In the genomic region with DNA sequence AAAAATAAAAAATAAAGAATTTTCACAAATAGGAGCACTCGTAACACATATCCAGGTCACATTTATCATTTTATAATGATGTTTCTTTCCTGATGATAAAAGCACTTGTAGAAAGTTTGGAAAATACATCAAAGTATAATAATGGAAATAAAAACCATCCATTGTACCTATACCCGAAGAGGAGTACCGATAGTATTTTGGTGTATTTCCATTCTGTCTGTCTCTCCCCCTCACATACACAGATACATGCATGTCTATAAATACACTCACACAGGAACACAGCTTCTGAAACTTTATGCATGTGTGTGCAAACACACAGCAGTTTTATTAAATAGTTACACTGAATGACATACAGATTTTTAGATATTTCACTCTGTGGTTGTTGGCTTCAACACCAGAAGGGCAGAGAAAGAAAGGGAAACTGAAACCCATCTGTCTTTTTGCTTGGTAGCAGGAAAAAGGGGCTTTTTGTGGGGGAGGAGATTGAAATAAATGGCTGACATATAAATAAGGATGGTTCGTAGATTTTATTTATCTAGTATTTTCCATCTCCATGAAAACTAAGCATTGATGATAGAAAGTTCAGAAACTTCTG, we compare ENCODE assay signal across 8 cellular contexts.
A peak's percentile ranks its signal among the peaks of the same experiment; 100 is the strongest.
DNase-seq lines count a peak whose midpoint lies in the region; ATAC-seq and TF ChIP-seq lines count a peak whose summit lies in the region.

No MANE protein-coding gene starts in this region.

- TF ChIP-seq CTCF in heart left ventricle (IDR thresholded peaks at IDR 0.05) = no peak
- TF ChIP-seq CTCF in colonic mucosa (IDR thresholded peaks at IDR 0.05) = no peak

- intact Hi-C loops in heart left ventricle (cut with DNase I) (loop anchor here in 2 of 10 donors (10.0 kb wide), 1 partner anchor 53 kb away; no protein-coding TSS in a partner anchor), left ventricle myocardium superior (cut with micrococcal nuclease) (no loop called here), colonic mucosa (cut with DNase I) (no loop called here)

- H3K36me3 ChIP-seq in heart left ventricle = peaks cover 0 to 21% (median 0%) of the 10 kb centered on the region in 9 donors
- no peaks in the 10 kb centered on the region for H3K36me3 ChIP-seq in colonic mucosa
- H3K36me3 ChIP-seq in SJCRH30 = peaks cover 4% of the 10 kb centered on the region; the same call in 1 of the 2 replicates

- peak overlapping the region; percentile 72 to 94 for H3K27ac Mint-ChIP-seq in stimulated activated naive CD8-positive, alpha-beta T cell treated with anti-CD3 and anti-CD28 coated beads, Interleukin-15, amount 100 ng/mL, for 72 hours

- 37 to 55% (median 49%) methylated on average over 4 of the region's 4 CpGs for WGBS in heart left ventricle, 4 donors

- no peak for DNase-seq in heart left ventricle
- no peak for DNase-seq in left ventricle myocardium superior
- DNase-seq in colonic mucosa = no peak
- no peak for DNase-seq in stimulated activated naive CD8-positive, alpha-beta T cell treated with anti-CD3 and anti-CD28 coated beads, Interleukin-15, amount 100 ng/mL, for 72 hours
- DNase-seq in DMS114 treated with DMSO at 0.1 percent for 48 hours (lab: John Stamatoyannopoulos, UW; ENCODE audit: unreplicated experiment) = no peak
- no peak for DNase-seq in SJCRH30
- no peak for DNase-seq in NCI-H2227 treated with DMSO at 0.1 percent for 48 hours (lab: John Stamatoyannopoulos, UW)

- ATAC-seq in heart left ventricle = no peak
- no peak for ATAC-seq in left ventricle myocardium superior
- peak; percentile 61 for ATAC-seq in HG03439 (IDR thresholded peaks at IDR 0.05; ENCODE audit: unreplicated experiment)
- peak; percentile 71 for ATAC-seq in stimulated activated naive CD8-positive, alpha-beta T cell treated with anti-CD3 and anti-CD28 coated beads, Interleukin-15, amount 100 ng/mL, for 72 hours

- H3K9ac ChIP-seq in colonic mucosa (ENCODE audit: low read depth in 2 of 2, low read length in 2 of 2) = no peak overlapping the region

- no peaks in the 10 kb centered on the region for H3K9me3 Mint-ChIP-seq in stimulated activated naive CD8-positive, alpha-beta T cell treated with anti-CD3 and anti-CD28 coated beads, Interleukin-15, amount 100 ng/mL, for 72 hours

- peak overlapping the region in 7 of 12 donors; percentile 16 to 37 (median 26) for H3K4me3 ChIP-seq in heart left ventricle
- no peak overlapping the region for H3K4me3 ChIP-seq in colonic mucosa
- no peak overlapping the region for H3K4me3 ChIP-seq in SJCRH30

- no peak for TF ChIP-seq POLR2A in heart left ventricle (IDR thresholded peaks at IDR 0.05)

- H3K9me3 ChIP-seq in heart left ventricle (no peaks in the 10 kb centered on the region), colonic mucosa (no peaks in the 10 kb centered on the region), SJCRH30 (replicated peaks) (no peaks in the 10 kb centered on the region)

- H3K27ac ChIP-seq in heart left ventricle (peak overlapping the region; percentile 18 to 84 (median 57)), colonic mucosa (peak overlapping the region; percentile 61), SJCRH30 (no peak overlapping the region)

- peak overlapping the region; percentile 73 to 80 for H3K4me3 Mint-ChIP-seq in stimulated activated naive CD8-positive, alpha-beta T cell treated with anti-CD3 and anti-CD28 coated beads, Interleukin-15, amount 100 ng/mL, for 72 hours

- no peaks in the 10 kb centered on the region for H3K27me3 Mint-ChIP-seq in stimulated activated naive CD8-positive, alpha-beta T cell treated with anti-CD3 and anti-CD28 coated beads, Interleukin-15, amount 100 ng/mL, for 72 hours

- peaks cover 65% of the 10 kb centered on the region for H3K4me1 Mint-ChIP-seq in stimulated activated naive CD8-positive, alpha-beta T cell treated with anti-CD3 and anti-CD28 coated beads, Interleukin-15, amount 100 ng/mL, for 72 hours

- H3K4me1 ChIP-seq in heart left ventricle (peaks cover 12 to 83% (median 54%) of the 10 kb centered on the region in 12 donors), colonic mucosa (peaks cover 12% of the 10 kb centered on the region), SJCRH30 (peaks cover 30% of the 10 kb centered on the region)

- H3K27me3 ChIP-seq in heart left ventricle = no peaks in the 10 kb centered on the region
- no peaks in the 10 kb centered on the region for H3K27me3 ChIP-seq in colonic mucosa
- H3K27me3 ChIP-seq in SJCRH30 = no peaks in the 10 kb centered on the region

Comparison
In these comparisons a context has a peak if more than half of its experiments do, and no peak if none do; other contexts are left out.
1. ATAC-seq: peak in HG03439 (single experiment) and stimulated activated naive CD8-positive, alpha-beta T cell treated with anti-CD3 and anti-CD28 coated beads, Interleukin-15, amount 100 ng/mL, for 72 hours (single experiment); none in heart left ventricle (0 of 4) and left ventricle myocardium superior (single experiment).
2. H3K4me3 ChIP-seq: peak in heart left ventricle (7 of 12); none in colonic mucosa (single experiment) and SJCRH30 (single experiment).